Comparison of ENCODE assay signal across 10 cellular contexts in genomic region chr2:177489719-177490301, GRCh38.
DNase-seq lines count a peak whose midpoint lies in the region; ATAC-seq and TF ChIP-seq lines count a peak whose summit lies in the region.
"Had no signal": no experiment of that assay in that cellular context is flagged by ENCODE, and none has a peak within 500 bp of the region (broad histone marks: within the 10 kb centered on the region; RNA-seq: fewer than 3 reads in every experiment).

No MANE protein-coding gene starts in this region.

- no peaks in the 10 kb centered on the region for H3K4me1 Mint-ChIP-seq in activated CD4-positive, alpha-beta T cell treated with anti-CD3 and anti-CD28 coated beads, Interleukin-2, amount 10 ng/mL, durations not matched to agents 24 days and 14 days

- DNase-seq in ELR (ENCODE audit: low read depth) = peak; percentile 60
- peak; percentile 30 for DNase-seq in NB4 (ENCODE audit: low read depth)
- DNase-seq in astrocyte of the hippocampus (ENCODE audit: low read depth, low spot score) = peak; percentile 60
- DNase-seq in left lung = no peak
- no peak for DNase-seq in activated CD4-positive, alpha-beta T cell treated with anti-CD3 and anti-CD28 coated beads, Interleukin-2, amount 10 ng/mL, durations not matched to agents 24 days and 14 days

- intact Hi-C loops in left lung (cut with DNase I) = loop anchor here in 1 of 2 donors (5.0 to 10.0 kb wide), 2 partner anchors 117 to 235 kb away; no protein-coding TSS in a partner anchor
- intact Hi-C loops in activated CD4-positive, alpha-beta T cell treated with anti-CD3 and anti-CD28 coated beads, Interleukin-2, amount 10 ng/mL, durations not matched to agents 24 days and 14 days (cut with micrococcal nuclease) = loop anchor here (10.0 kb wide), 1 partner anchor 115 kb away; no protein-coding TSS in a partner anchor

- H3K4me3 Mint-ChIP-seq in activated CD4-positive, alpha-beta T cell treated with anti-CD3 and anti-CD28 coated beads, Interleukin-2, amount 10 ng/mL, durations not matched to agents 24 days and 14 days = no peak overlapping the region

- H3K4me3 ChIP-seq in NB4 (ENCODE audit: low read depth, low read length) (no peak overlapping the region), left lung (no peak overlapping the region)
- H3K4me3 ChIP-seq: SJSA1 had no signal

- no peak overlapping the region for H3K27ac ChIP-seq in left lung
- H3K27ac ChIP-seq: neutrophil, SJSA1 had no signal

- ATAC-seq in left lung = peak; percentile 61
- ATAC-seq in HG02885 (IDR thresholded peaks at IDR 0.05; ENCODE audit: poor library complexity, unreplicated experiment) = no peak
- no peak for ATAC-seq in GM21367 (IDR thresholded peaks at IDR 0.05; ENCODE audit: unreplicated experiment)
- no peak for ATAC-seq in HG02970 (IDR thresholded peaks at IDR 0.05; ENCODE audit: low FRiP score, unreplicated experiment)

- peak; percentile 53 for TF ChIP-seq CTCF in NB4 (IDR thresholded peaks at IDR 0.05; ENCODE audit: low read depth, low read length)
- peak in 1 of 2 donors; percentile 51 for TF ChIP-seq CTCF in left lung (IDR thresholded peaks at IDR 0.05)

- peaks cover 11% of the 10 kb centered on the region for H3K36me3 Mint-ChIP-seq in activated CD4-positive, alpha-beta T cell treated with anti-CD3 and anti-CD28 coated beads, Interleukin-2, amount 10 ng/mL, durations not matched to agents 24 days and 14 days (ENCODE audit: low read depth)

- no peaks in the 10 kb centered on the region for H3K4me1 ChIP-seq in left lung
- H3K4me1 ChIP-seq: SJSA1 had no signal

- H3K9me3 Mint-ChIP-seq in activated CD4-positive, alpha-beta T cell treated with anti-CD3 and anti-CD28 coated beads, Interleukin-2, amount 10 ng/mL, durations not matched to agents 24 days and 14 days = no peaks in the 10 kb centered on the region

- no peak overlapping the region for H3K27ac Mint-ChIP-seq in activated CD4-positive, alpha-beta T cell treated with anti-CD3 and anti-CD28 coated beads, Interleukin-2, amount 10 ng/mL, durations not matched to agents 24 days and 14 days

- no peaks in the 10 kb centered on the region for H3K9me3 ChIP-seq in left lung
- H3K9me3 ChIP-seq: neutrophil, SJSA1 had no signal

- TF ChIP-seq POLR2A in NB4 (IDR thresholded peaks at IDR 0.05; ENCODE audit: extremely low read depth, insufficient read length) = no peak

- H3K36me3 ChIP-seq in left lung = peaks cover 0 to 17% of the 10 kb centered on the region in 2 donors

- no peaks in the 10 kb centered on the region for H3K27me3 ChIP-seq in left lung
- H3K27me3 ChIP-seq: neutrophil, SJSA1 had no signal

- H3K27me3 Mint-ChIP-seq in activated CD4-positive, alpha-beta T cell treated with anti-CD3 and anti-CD28 coated beads, Interleukin-2, amount 10 ng/mL, durations not matched to agents 24 days and 14 days = no peaks in the 10 kb centered on the region

Comparison
In these comparisons a context has a peak if more than half of its experiments do, and no peak if none do; other contexts are left out.
1. DNase-seq: peak in ELR (single experiment), NB4 (single experiment) and astrocyte of the hippocampus (single experiment); none in left lung (0 of 2) and activated CD4-positive, alpha-beta T cell treated with anti-CD3 and anti-CD28 coated beads, Interleukin-2, amount 10 ng/mL, durations not matched to agents 24 days and 14 days (single experiment).